1 cellular context compared by ENCODE assay signal in the genomic region with DNA sequence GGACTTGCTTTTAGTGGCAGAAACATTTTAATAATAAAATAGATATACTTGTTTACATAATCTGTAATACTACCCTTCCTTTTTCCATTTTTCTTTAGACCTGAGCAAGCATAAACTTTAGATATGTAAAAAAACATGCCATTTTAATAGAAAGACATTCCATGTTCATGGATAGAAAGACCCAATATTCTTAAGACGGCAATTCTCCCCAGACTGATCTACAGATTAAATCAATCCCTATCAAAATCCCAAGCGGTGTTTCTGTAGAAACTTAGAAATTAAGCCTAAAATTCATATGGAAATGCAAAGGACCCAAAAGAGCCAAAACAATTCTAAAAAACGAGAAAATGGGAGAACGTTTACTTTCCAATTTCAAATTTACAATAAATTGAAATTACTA.
TF ChIP-seq lines count a peak whose summit lies in the region.

No MANE protein-coding gene starts in this region.

TF ChIP-seq in GM12878, 131 proteins besides CTCF, POLR2A, EP300 and RAD21:
- TF ChIP-seq NR2F1 (conservative IDR thresholded peaks at IDR 0.05), result no peak
- TF ChIP-seq TCF7 (IDR thresholded peaks at IDR 0.05; ENCODE audit: borderline replicate concordance), result no peak
- no peak for TF ChIP-seq ZZZ3 (IDR thresholded peaks at IDR 0.05; ENCODE audit: control insufficient read depth, insufficient read length, low read depth)
- no peak for TF ChIP-seq MYB (IDR thresholded peaks at IDR 0.05; ENCODE audit: borderline replicate concordance, low read depth, low read length)
- TF ChIP-seq SUPT20H (IDR thresholded peaks at IDR 0.05; ENCODE audit: borderline replicate concordance, control insufficient read depth, low read depth, low read length), result no peak
- TF ChIP-seq ZNF24 (IDR thresholded peaks at IDR 0.05), result no peak
- no peak for TF ChIP-seq KAT2A (conservative IDR thresholded peaks at IDR 0.05; ENCODE audit: control insufficient read depth, low read depth, low read length)
- TF ChIP-seq IKZF2 (IDR thresholded peaks at IDR 0.05), result no peak
- TF ChIP-seq POLR2AphosphoS5 (IDR thresholded peaks at IDR 0.05; ENCODE audit: low read length), result no peak
- TF ChIP-seq, protein P1, sequence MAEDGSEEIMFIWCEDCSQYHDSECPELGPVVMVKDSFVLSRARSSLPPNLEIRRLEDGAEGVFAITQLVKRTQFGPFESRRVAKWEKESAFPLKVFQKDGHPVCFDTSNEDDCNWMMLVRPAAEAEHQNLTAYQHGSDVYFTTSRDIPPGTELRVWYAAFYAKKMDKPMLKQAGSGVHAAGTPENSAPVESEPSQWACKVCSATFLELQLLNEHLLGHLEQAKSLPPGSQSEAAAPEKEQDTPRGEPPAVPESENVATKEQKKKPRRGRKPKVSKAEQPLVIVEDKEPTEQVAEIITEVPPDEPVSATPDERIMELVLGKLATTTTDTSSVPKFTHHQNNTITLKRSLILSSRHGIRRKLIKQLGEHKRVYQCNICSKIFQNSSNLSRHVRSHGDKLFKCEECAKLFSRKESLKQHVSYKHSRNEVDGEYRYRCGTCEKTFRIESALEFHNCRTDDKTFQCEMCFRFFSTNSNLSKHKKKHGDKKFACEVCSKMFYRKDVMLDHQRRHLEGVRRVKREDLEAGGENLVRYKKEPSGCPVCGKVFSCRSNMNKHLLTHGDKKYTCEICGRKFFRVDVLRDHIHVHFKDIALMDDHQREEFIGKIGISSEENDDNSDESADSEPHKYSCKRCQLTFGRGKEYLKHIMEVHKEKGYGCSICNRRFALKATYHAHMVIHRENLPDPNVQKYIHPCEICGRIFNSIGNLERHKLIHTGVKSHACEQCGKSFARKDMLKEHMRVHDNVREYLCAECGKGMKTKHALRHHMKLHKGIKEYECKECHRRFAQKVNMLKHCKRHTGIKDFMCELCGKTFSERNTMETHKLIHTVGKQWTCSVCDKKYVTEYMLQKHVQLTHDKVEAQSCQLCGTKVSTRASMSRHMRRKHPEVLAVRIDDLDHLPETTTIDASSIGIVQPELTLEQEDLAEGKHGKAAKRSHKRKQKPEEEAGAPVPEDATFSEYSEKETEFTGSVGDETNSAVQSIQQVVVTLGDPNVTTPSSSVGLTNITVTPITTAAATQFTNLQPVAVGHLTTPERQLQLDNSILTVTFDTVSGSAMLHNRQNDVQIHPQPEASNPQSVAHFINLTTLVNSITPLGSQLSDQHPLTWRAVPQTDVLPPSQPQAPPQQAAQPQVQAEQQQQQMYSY (CRISPR knock-in tag; IDR thresholded peaks at IDR 0.05), result no peak
- TF ChIP-seq, protein P2, sequence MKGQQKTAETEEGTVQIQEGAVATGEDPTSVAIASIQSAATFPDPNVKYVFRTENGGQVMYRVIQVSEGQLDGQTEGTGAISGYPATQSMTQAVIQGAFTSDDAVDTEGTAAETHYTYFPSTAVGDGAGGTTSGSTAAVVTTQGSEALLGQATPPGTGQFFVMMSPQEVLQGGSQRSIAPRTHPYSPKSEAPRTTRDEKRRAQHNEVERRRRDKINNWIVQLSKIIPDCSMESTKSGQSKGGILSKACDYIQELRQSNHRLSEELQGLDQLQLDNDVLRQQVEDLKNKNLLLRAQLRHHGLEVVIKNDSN (IDR thresholded peaks at IDR 0.05; ENCODE audit: borderline replicate concordance, extremely low read length, insufficient read depth, low read depth, low read length), result no peak
- TF ChIP-seq IRF5 (IDR thresholded peaks at IDR 0.05; ENCODE audit: borderline replicate concordance), result no peak
- no peak for TF ChIP-seq MTA2 (IDR thresholded peaks at IDR 0.05; ENCODE audit: low read depth)
- TF ChIP-seq NR2C2 (IDR thresholded peaks at IDR 0.05; ENCODE audit: borderline replicate concordance, control insufficient read depth, insufficient read length, low read depth), result no peak
- TF ChIP-seq, protein P3, sequence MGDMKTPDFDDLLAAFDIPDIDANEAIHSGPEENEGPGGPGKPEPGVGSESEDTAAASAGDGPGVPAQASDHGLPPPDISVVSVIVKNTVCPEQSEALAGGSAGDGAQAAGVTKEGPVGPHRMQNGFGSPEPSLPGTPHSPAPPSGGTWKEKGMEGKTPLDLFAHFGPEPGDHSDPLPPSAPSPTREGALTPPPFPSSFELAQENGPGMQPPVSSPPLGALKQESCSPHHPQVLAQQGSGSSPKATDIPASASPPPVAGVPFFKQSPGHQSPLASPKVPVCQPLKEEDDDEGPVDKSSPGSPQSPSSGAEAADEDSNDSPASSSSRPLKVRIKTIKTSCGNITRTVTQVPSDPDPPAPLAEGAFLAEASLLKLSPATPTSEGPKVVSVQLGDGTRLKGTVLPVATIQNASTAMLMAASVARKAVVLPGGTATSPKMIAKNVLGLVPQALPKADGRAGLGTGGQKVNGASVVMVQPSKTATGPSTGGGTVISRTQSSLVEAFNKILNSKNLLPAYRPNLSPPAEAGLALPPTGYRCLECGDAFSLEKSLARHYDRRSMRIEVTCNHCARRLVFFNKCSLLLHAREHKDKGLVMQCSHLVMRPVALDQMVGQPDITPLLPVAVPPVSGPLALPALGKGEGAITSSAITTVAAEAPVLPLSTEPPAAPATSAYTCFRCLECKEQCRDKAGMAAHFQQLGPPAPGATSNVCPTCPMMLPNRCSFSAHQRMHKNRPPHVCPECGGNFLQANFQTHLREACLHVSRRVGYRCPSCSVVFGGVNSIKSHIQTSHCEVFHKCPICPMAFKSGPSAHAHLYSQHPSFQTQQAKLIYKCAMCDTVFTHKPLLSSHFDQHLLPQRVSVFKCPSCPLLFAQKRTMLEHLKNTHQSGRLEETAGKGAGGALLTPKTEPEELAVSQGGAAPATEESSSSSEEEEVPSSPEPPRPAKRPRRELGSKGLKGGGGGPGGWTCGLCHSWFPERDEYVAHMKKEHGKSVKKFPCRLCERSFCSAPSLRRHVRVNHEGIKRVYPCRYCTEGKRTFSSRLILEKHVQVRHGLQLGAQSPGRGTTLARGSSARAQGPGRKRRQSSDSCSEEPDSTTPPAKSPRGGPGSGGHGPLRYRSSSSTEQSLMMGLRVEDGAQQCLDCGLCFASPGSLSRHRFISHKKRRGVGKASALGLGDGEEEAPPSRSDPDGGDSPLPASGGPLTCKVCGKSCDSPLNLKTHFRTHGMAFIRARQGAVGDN (IDR thresholded peaks at IDR 0.05), result no peak
- TF ChIP-seq KLF5 (IDR thresholded peaks at IDR 0.05; ENCODE audit: partially characterized antibody), result no peak
- no peak for TF ChIP-seq EED (IDR thresholded peaks at IDR 0.05; ENCODE audit: low read depth)
